In the genomic region with DNA sequence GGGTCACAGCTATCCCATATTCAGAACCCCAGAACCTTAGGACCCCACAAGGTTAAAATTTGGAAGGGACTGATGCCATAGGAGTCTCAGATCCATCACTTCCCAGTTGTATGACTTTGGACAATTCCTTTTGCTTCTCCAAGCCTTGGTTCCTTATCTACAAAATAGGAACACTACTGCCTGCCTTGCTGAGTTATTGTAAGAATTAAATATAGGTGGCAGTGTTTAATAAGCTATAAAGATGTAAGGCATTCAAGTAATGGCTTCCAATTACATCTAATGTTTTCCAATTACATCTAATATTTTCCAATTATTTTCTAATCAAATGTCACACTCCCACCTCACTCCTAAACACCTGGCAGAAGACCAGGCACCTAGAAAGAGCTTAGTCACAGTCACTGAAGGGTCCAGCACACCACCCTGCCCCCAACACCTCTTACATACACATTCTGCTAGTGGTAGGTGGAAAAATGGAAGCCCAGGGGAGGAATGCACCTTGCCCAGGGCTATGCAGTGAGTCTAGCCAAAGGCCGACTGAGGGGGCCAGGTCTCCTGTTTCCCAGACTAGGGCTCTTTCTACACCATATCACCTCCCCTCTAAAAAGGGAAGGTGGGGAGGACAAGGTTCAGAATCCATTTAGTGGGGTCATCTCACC, we compare ENCODE assay signal across 18 cellular contexts.
"Had no signal": no experiment of that assay in that cellular context is flagged by ENCODE, and none has a peak within 500 bp of the region (broad histone marks: within the 10 kb centered on the region; RNA-seq: fewer than 3 reads in every experiment).

No MANE protein-coding gene starts in this region.

- H3K27ac ChIP-seq: ascending aorta, heart right ventricle, tibial artery had no signal

- H3K4me3 ChIP-seq: ascending aorta, heart right ventricle, tibial artery had no signal

- H3K9me3 ChIP-seq: ascending aorta, heart right ventricle, tibial artery had no signal

- FAIRE-seq: urothelium cell line had no signal

- H3K27me3 ChIP-seq: ascending aorta, tibial artery had no signal

- DNase-seq: activated CD4-positive, alpha-beta T cell treated with anti-CD3 and anti-CD28 coated beads, Interleukin-2, amount 50 U/mL, for 1 hour; activated CD8-positive, alpha-beta memory T cell treated with anti-CD3 and anti-CD28 coated beads for 24 hours; activated CD8-positive, alpha-beta memory T cell treated with anti-CD3 and anti-CD28 coated beads, Interleukin-2, amount 50 U/mL, for 48 hours; activated gamma-delta T cell; activated T-cell treated with anti-CD3 and anti-CD28 coated beads, Interleukin-2, amount 50 U/mL, for 72 hours; cortex of kidney; effector CD4-positive, alpha-beta T cell; heart right ventricle; left ventricle myocardium superior; nephron progenitor cell; stimulated activated naive CD8-positive, alpha-beta T cell treated with anti-CD3 and anti-CD28 coated beads, Interleukin-15, Interleukin-2, amounts not matched to agents 100 U/mL and 50 U/mL, for 24 hours; substantia nigra; T-helper 9 cell; tibial artery had no signal

- ATAC-seq: activated CD4-positive, CD25-positive, alpha-beta regulatory T cell treated with anti-CD3 and anti-CD28 coated beads, Interleukin-2, amount 50 U/mL, for 24 hours; activated T-cell treated with anti-CD3 and anti-CD28 coated beads, Interleukin-2, amount 50 U/mL, for 72 hours; esophagus mucosa; heart right ventricle; left ventricle myocardium superior; stimulated activated naive CD8-positive, alpha-beta T cell treated with anti-CD3 and anti-CD28 coated beads, Interleukin-15, Interleukin-2, amounts not matched to agents 100 U/mL and 50 U/mL, for 24 hours had no signal

- H3K4me1 ChIP-seq: ascending aorta, heart right ventricle, tibial artery had no signal
